ENCODE assay signal across 2 cellular contexts in genomic region chr9:89648247-89649000, GRCh38.
TF ChIP-seq lines count a peak whose summit lies in the region.

No MANE protein-coding gene starts in this region.

TF ChIP-seq in GM23338, 12 proteins besides CTCF, POLR2A, EP300 and RAD21:
- no peak for TF ChIP-seq REST (IDR thresholded peaks at IDR 0.05; ENCODE audit: unreplicated experiment)
- TF ChIP-seq ETS1 (IDR thresholded peaks at IDR 0.05), result no peak
- TF ChIP-seq CREB1 (CRISPR knock-in tag; IDR thresholded peaks at IDR 0.05; ENCODE audit: low read depth), result no peak
- TF ChIP-seq EZH2phosphoT487 (IDR thresholded peaks at IDR 0.05; ENCODE audit: unreplicated experiment), result no peak

TF ChIP-seq in HepG2, 621 proteins besides CTCF, POLR2A, EP300 and RAD21 (continues in another document):
- no peak for TF ChIP-seq TRIM22 (IDR thresholded peaks at IDR 0.05)
- TF ChIP-seq PBX2 (CRISPR knock-in tag; IDR thresholded peaks at IDR 0.05), result peak; percentile 69
- TF ChIP-seq ZFX (CRISPR knock-in tag; IDR thresholded peaks at IDR 0.05; ENCODE audit: low read depth), result peak; percentile 42; the same call in 1 of the 2 replicates
- TF ChIP-seq JUND (CRISPR knock-in tag; IDR thresholded peaks at IDR 0.05), result no peak
- no peak for TF ChIP-seq SMAD9 (CRISPR knock-in tag; IDR thresholded peaks at IDR 0.05)
- no peak for TF ChIP-seq ZNF720 (CRISPR knock-in tag; IDR thresholded peaks at IDR 0.05)
- no peak for TF ChIP-seq ZNF121 (CRISPR knock-in tag; IDR thresholded peaks at IDR 0.05)
- no peak for TF ChIP-seq DNMT1 (CRISPR knock-in tag; IDR thresholded peaks at IDR 0.05)
- no peak for TF ChIP-seq CHD4 (IDR thresholded peaks at IDR 0.05; ENCODE audit: borderline replicate concordance, low read length)
- TF ChIP-seq YEATS4 (CRISPR knock-in tag; IDR thresholded peaks at IDR 0.05; ENCODE audit: borderline replicate concordance), result no peak
- TF ChIP-seq SUZ12 (IDR thresholded peaks at IDR 0.05; ENCODE audit: low read depth, low read length), result no peak
- TF ChIP-seq AKAP8 (CRISPR knock-in tag; IDR thresholded peaks at IDR 0.05), result no peak
- TF ChIP-seq ZNF142 (CRISPR knock-in tag; IDR thresholded peaks at IDR 0.05), result 0 out of 2 replicates have a peak, but pooled peaks have one; percentile 15
- no peak for TF ChIP-seq RFXANK (CRISPR knock-in tag; IDR thresholded peaks at IDR 0.05)
- peak; percentile 72; the same call in 1 of the 2 replicates for TF ChIP-seq TGIF2 (CRISPR knock-in tag; IDR thresholded peaks at IDR 0.05)
- TF ChIP-seq ZMYM4 (CRISPR knock-in tag; IDR thresholded peaks at IDR 0.05), result peak; percentile 69
- no peak for TF ChIP-seq ISX (CRISPR knock-in tag; conservative IDR thresholded peaks at IDR 0.05)
- TF ChIP-seq AHR (CRISPR knock-in tag; IDR thresholded peaks at IDR 0.05), result no peak
- no peak for TF ChIP-seq KDM5A (IDR thresholded peaks at IDR 0.05; ENCODE audit: borderline replicate concordance, low read length)
- TF ChIP-seq ZSCAN9 (CRISPR knock-in tag; IDR thresholded peaks at IDR 0.05; ENCODE audit: borderline replicate concordance), result no peak
- no peak for TF ChIP-seq HMGXB4 (CRISPR knock-in tag; IDR thresholded peaks at IDR 0.05; ENCODE audit: borderline replicate concordance in 1 of 2, low read depth in 1 of 2)
- TF ChIP-seq ARNT2 (CRISPR knock-in tag; IDR thresholded peaks at IDR 0.05; ENCODE audit: low read depth), result peak; percentile 24; the same call in 1 of the 2 replicates
- TF ChIP-seq TFDP1 (CRISPR knock-in tag; IDR thresholded peaks at IDR 0.05; ENCODE audit: borderline replicate concordance), result peak; percentile 56; the same call in 1 of the 2 replicates
- TF ChIP-seq FIP1L1 (IDR thresholded peaks at IDR 0.05; ENCODE audit: borderline replicate concordance, insufficient read depth, low read depth, low read length), result no peak
- no peak for TF ChIP-seq ZBTB42 (CRISPR knock-in tag; IDR thresholded peaks at IDR 0.05)
- 0 out of 2 replicates have a peak, but pooled peaks have one; percentile 52 for TF ChIP-seq ZNF205 (CRISPR knock-in tag; IDR thresholded peaks at IDR 0.05)
- 0 out of 2 replicates have a peak, but pooled peaks have one; percentile 6 for TF ChIP-seq ATF3 (CRISPR knock-in tag; IDR thresholded peaks at IDR 0.05)
- TF ChIP-seq MATR3 (CRISPR knock-in tag; IDR thresholded peaks at IDR 0.05), result no peak
- TF ChIP-seq HMGXB3 (CRISPR knock-in tag; IDR thresholded peaks at IDR 0.05; ENCODE audit: borderline replicate concordance), result 0 out of 2 replicates have a peak, but pooled peaks have one; percentile 58
- no peak for TF ChIP-seq ZNF749 (CRISPR knock-in tag; IDR thresholded peaks at IDR 0.05; ENCODE audit: borderline replicate concordance)
- peak; percentile 82; the same call in 1 of the 2 replicates for TF ChIP-seq SMYD3 (CRISPR knock-in tag; IDR thresholded peaks at IDR 0.05)
- no peak for TF ChIP-seq ZNF432 (CRISPR knock-in tag; IDR thresholded peaks at IDR 0.05; ENCODE audit: borderline replicate concordance)
- TF ChIP-seq NCOA1 (CRISPR knock-in tag; IDR thresholded peaks at IDR 0.05), result 0 out of 2 replicates have a peak, but pooled peaks have one; percentile 42
- 0 out of 2 replicates have a peak, but pooled peaks have one; percentile 54 for TF ChIP-seq ZNF564 (CRISPR knock-in tag; IDR thresholded peaks at IDR 0.05)
- no peak for TF ChIP-seq UBTF (CRISPR knock-in tag; IDR thresholded peaks at IDR 0.05)
- TF ChIP-seq ZNF24 (IDR thresholded peaks at IDR 0.05), result no peak
- TF ChIP-seq TAF15 (IDR thresholded peaks at IDR 0.05; ENCODE audit: low read depth, low read length, poor library complexity, severe bottlenecking), result no peak
- TF ChIP-seq AGO2 (optimal IDR thresholded peaks at IDR 0.05; ENCODE audit: low read depth, low read length), result no peak
